Comparison of ENCODE assay signal across 19 cellular contexts in the genomic region with DNA sequence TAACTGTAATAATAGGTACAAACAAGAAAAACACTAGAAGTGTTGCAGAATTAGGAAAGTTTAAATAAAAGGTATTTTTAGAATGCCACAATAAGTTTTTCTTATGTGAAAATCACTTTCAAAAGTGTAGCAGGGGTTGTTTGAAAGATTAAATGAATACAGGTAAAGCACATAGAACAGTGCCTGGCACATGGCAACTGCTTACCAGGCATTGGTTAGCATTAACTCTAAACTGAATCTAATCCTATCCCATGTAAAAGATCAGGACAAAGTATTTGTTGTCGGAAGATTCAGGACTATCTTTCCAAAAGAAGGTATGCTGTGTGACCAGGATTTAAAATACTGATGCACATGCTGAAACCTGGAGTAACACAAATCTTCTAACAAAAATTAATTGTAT. TPM values are rescaled to one million over a fixed set of nuclear protein-coding genes. Genes with fewer than 3 reads are reported as not detected.
A peak's percentile ranks its signal among the peaks of the same experiment; 100 is the strongest.
DNase-seq lines count a peak whose midpoint lies in the region; ATAC-seq, FAIRE-seq and TF ChIP-seq lines count a peak whose summit lies in the region.
"Had no signal": no experiment of that assay in that cellular context is flagged by ENCODE, and none has a peak within 500 bp of the region (broad histone marks: within the 10 kb centered on the region; RNA-seq: fewer than 3 reads in every experiment).

No MANE protein-coding gene starts in this region.

- no peaks in the 10 kb centered on the region for H3K9me3 Mint-ChIP-seq in CD4-positive, alpha-beta memory T cell
- no peaks in the 10 kb centered on the region for H3K9me3 Mint-ChIP-seq in memory B cell

- peaks cover 71% of the 10 kb centered on the region for H3K79me2 ChIP-seq in GM23248 (ENCODE audit: insufficient read depth)

- H4K20me1 ChIP-seq in GM23248 (ENCODE audit: insufficient read depth), result no peaks in the 10 kb centered on the region

- no peak for TF ChIP-seq EP300 in A549 (IDR thresholded peaks at IDR 0.05)

- in situ Hi-C loops in GM23248 (cut with MboI), result no loop called here

- POLR2A ChIA-PET in A549 (lab: Yijun Ruan, JAX), result no interaction called here
- POLR2A ChIA-PET in CD4-positive, alpha-beta memory T cell (lab: Charles Lee; ENCODE audit: partially characterized antibody), result interaction anchor here (4.0 kb wide), 1 partner anchor 202 kb away, joined by 30 read pairs; no protein-coding TSS in a partner anchor

- peaks cover 40 to 65% (median 52%) of the 10 kb centered on the region in 4 donors for H3K4me1 Mint-ChIP-seq in CD4-positive, alpha-beta memory T cell
- H3K4me1 Mint-ChIP-seq in T-helper 17 cell (peaks cover 22% of the 10 kb centered on the region), memory B cell (peaks cover 21% of the 10 kb centered on the region)

- H2AFZ ChIP-seq in GM23248, result no peak overlapping the region

- intact Hi-C loops in CD4-positive, alpha-beta memory T cell (cut with micrococcal nuclease), result loop anchor here (5.0 to 10.0 kb wide), 2 partner anchors 94 to 1018 kb away; a partner anchor contains a TSS

- peaks cover 0 to 2% of the 10 kb centered on the region in 2 donors for H3K27me3 Mint-ChIP-seq in CD4-positive, alpha-beta memory T cell
- H3K27me3 Mint-ChIP-seq in T-helper 17 cell, result no peaks in the 10 kb centered on the region
- H3K27me3 Mint-ChIP-seq in memory B cell, result no peaks in the 10 kb centered on the region

- H3K9me3 ChIP-seq in A549 (no peaks in the 10 kb centered on the region), T-helper 17 cell (ENCODE audit: control insufficient read depth, low read length, poor library complexity, severe bottlenecking) (no peaks in the 10 kb centered on the region), GM23248 (ENCODE audit: low read depth) (no peaks in the 10 kb centered on the region)
- H3K9me3 ChIP-seq in CD4-positive, alpha-beta memory T cell (ENCODE audit: control insufficient read depth in 1 of 2, low read length in 2 of 2), result no peaks in the 10 kb centered on the region

- no peak for FAIRE-seq in A549 (lab: Jason Lieb, UNC)
- FAIRE-seq: RCC 7860 had no signal

- no peaks in the 10 kb centered on the region for H3K36me3 ChIP-seq in CD4-positive, alpha-beta memory T cell (ENCODE audit: insufficient read depth, low read length)
- no peaks in the 10 kb centered on the region for H3K36me3 ChIP-seq in GM23248 (ENCODE audit: low read depth)

- H3K9ac ChIP-seq in GM23248, result no peak overlapping the region
- H3K9ac ChIP-seq: BLaER1 treated with 17β-estradiol and CSF1 and Interleukin-3, amounts not matched to agents 10 nM and 100 nM had no signal

- no peaks in the 10 kb centered on the region for H3K27me3 ChIP-seq in CD4-positive, alpha-beta memory T cell (ENCODE audit: insufficient read depth, low read length)
- H3K27me3 ChIP-seq in GM23248 (replicated peaks; ENCODE audit: insufficient read depth), result no peaks in the 10 kb centered on the region
- H3K27me3 ChIP-seq: BLaER1 treated with 17β-estradiol and CSF1 and Interleukin-3, amounts not matched to agents 10 nM and 100 nM had no signal

- peaks cover 30% of the 10 kb centered on the region for H3F3A ChIP-seq in GM23248 (ENCODE audit: insufficient read depth)

- peaks cover 3 to 18% of the 10 kb centered on the region in 2 donors for H3K36me3 Mint-ChIP-seq in CD4-positive, alpha-beta memory T cell
- H3K36me3 Mint-ChIP-seq in T-helper 17 cell (ENCODE audit: low read depth) (no peaks in the 10 kb centered on the region), memory B cell (peaks cover 9% of the 10 kb centered on the region)

- H3K4me2 ChIP-seq in A549 (peak overlapping the region; percentile 76; the same call in 1 of the 3 replicates), GM23248 (ENCODE audit: unreplicated experiment) (no peak overlapping the region)

- CTCF ChIA-PET in A549 (lab: Yijun Ruan, JAX), result no interaction called here
- CTCF ChIA-PET in CD4-positive, alpha-beta memory T cell (lab: Charles Lee; ENCODE audit: partially characterized antibody), result no interaction called here

- no peaks in the 10 kb centered on the region for H3K9me2 ChIP-seq in GM23248 (ENCODE audit: insufficient read depth)

- TF ChIP-seq RAD21 in A549 (conservative IDR thresholded peaks at IDR 0.05 in 1 of 2, IDR thresholded peaks at IDR 0.05 in 1 of 2), result no peak

- TF ChIP-seq CTCF in A549 (IDR thresholded peaks at IDR 0.05), result no peak
- TF ChIP-seq CTCF in GM20000 (IDR thresholded peaks at IDR 0.05; ENCODE audit: extremely low read depth, missing control alignments), result no peak

- DNase-seq in A549 (ENCODE audit: low read depth in 1 of 2, low spot score in 1 of 2), result no peak
- DNase-seq in CD4-positive, alpha-beta memory T cell, result no peak
- no peak for DNase-seq in T-helper 17 cell
- DNase-seq in memory B cell (ENCODE audit: low spot score in 2 of 2), result no peak
- DNase-seq in T-helper 1 cell, result no peak
- no peak for DNase-seq in GM20000 (ENCODE audit: low spot score)
- no peak for DNase-seq in GM23248
- DNase-seq: COR-L47; GF-D8; GOT3; NCI-H1105; NCI-H2081; NCI-H2171 treated with DMSO at 0.1 percent for 48 hours; NCI-H446; NCI-H526 treated with DMSO at 0.1 percent for 48 hours; NK-92 treated with Interleukin-12 subunit alpha and Interleukin-12 subunit beta, amount 100 ng/mL, for 24 hours had no signal

- 90% methylated on average over 1 of the region's 1 CpG for WGBS in A549 (ENCODE audit: missing lambda C conversion rate)
- 100% methylated on average over 1 of the region's 1 CpG for whole genome bisulfite sequencing in GM23248 (ENCODE audit: low coverage in 1 of 2, low lambda C conversion rate in 2 of 2, missing lambda C conversion rate in 2 of 2), 2 experiments

- ATAC-seq in A549, result no peak
- no peak for ATAC-seq in T-helper 17 cell
- no peak for ATAC-seq in memory B cell (ENCODE audit: low read depth)
- ATAC-seq: Right ventricle myocardium inferior had no signal

- peak overlapping the region in 6 of 7 donors; percentile 10 to 76 (median 31) for H3K27ac Mint-ChIP-seq in CD4-positive, alpha-beta memory T cell
- peak overlapping the region; percentile 66 for H3K27ac Mint-ChIP-seq in T-helper 17 cell
- H3K27ac Mint-ChIP-seq in memory B cell, result peak overlapping the region; percentile 47

- peak overlapping the region in 1 of 8 donors; percentile 14 for H3K4me3 Mint-ChIP-seq in CD4-positive, alpha-beta memory T cell
- H3K4me3 Mint-ChIP-seq in T-helper 17 cell, result no peak overlapping the region
- H3K4me3 Mint-ChIP-seq in memory B cell, result no peak overlapping the region

- TF ChIP-seq POLR2A in A549 (IDR thresholded peaks at IDR 0.05; ENCODE audit: low read length), result no peak

- H3K4me3 ChIP-seq in A549, result no peak overlapping the region
- H3K4me3 ChIP-seq in CD4-positive, alpha-beta memory T cell (ENCODE audit: low read length in 2 of 2), result no peak overlapping the region
- H3K4me3 ChIP-seq in GM23248, result no peak overlapping the region
- H3K4me3 ChIP-seq: BLaER1 treated with 17β-estradiol and CSF1 and Interleukin-3, amounts not matched to agents 10 nM and 100 nM had no signal

- no peak overlapping the region for H3K27ac ChIP-seq in A549
- no peak overlapping the region for H3K27ac ChIP-seq in CD4-positive, alpha-beta memory T cell (ENCODE audit: low read depth, low read length)
- H3K27ac ChIP-seq in GM23248, result no peak overlapping the region
- H3K27ac ChIP-seq: BLaER1 treated with 17β-estradiol and CSF1 and Interleukin-3, amounts not matched to agents 10 nM and 100 nM had no signal

- peaks cover 48% of the 10 kb centered on the region for H3K4me1 ChIP-seq in A549
- H3K4me1 ChIP-seq in CD4-positive, alpha-beta memory T cell (ENCODE audit: insufficient read depth, low read length), result peaks cover 62% of the 10 kb centered on the region
- H3K4me1 ChIP-seq in GM23248 (ENCODE audit: insufficient read depth), result peaks cover 30% of the 10 kb centered on the region

TF ChIP-seq in A549, 52 proteins besides CTCF, POLR2A, EP300 and RAD21:
- no peak for TF ChIP-seq EHMT2 (IDR thresholded peaks at IDR 0.05; ENCODE audit: low read depth)
- TF ChIP-seq BHLHE40 (IDR thresholded peaks at IDR 0.05; ENCODE audit: low read depth, low read length), result no peak
- no peak for TF ChIP-seq FOSL2 (IDR thresholded peaks at IDR 0.05)
- no peak for TF ChIP-seq FOSL2 (CRISPR knock-in tag; IDR thresholded peaks at IDR 0.05)
- peak; percentile 64; the same call in 1 of the 2 replicates for TF ChIP-seq RFX5 (IDR thresholded peaks at IDR 0.05)

RNA-seq across cellular contexts. Expression of a gene that starts 3.3 kb away (rescaled TPM):
- polyA plus RNA-seq in A549 (2011; rRNA removed) (34.1 and 43.5 TPM in 2 replicates), A549 (2017; fragmentation: RNase III; extraction: RNeasy Plus Mini Kit Qiagen cat#74134 plus additional on column Dnase treatment) (16.5 to 18.4 TPM (median 17.5 TPM) in 3 replicates), GM23248 (2016; fragmentation: Nextera tagmentation; extraction: Ambion mirVana) (8.1 and 9.1 TPM in 2 replicates)
- 9.7 and 10.1 TPM in 2 replicates for polyA plus RNA-seq in A549 (2012; cell fraction: cytosol; rRNA removed)
- polyA plus RNA-seq in A549 (2012; cell fraction: nucleus; rRNA removed), result 5.2 and 10.0 TPM in 2 replicates
- polyA minus RNA-seq in A549 (2011; rRNA and poly(A)+ RNA removed), result 29.7 and 31.0 TPM in 2 replicates
- 100 to 1,000 TPM; 149 to 152 TPM for total RNA-seq in CD4-positive, alpha-beta memory T cell
- polyA plus RNA-seq in CD4-positive, alpha-beta memory T cell, result 1 to 10 TPM in 1 of 2 donors, under 1 TPM in 1; 0.56 to 5.1 TPM
- total RNA-seq in T-helper 17 cell, result 100 to 1,000 TPM in 1 of 2 donors, 10 to 100 TPM in 1; 96.0 to 103 TPM
- total RNA-seq in GM23248 (2014; rRNA removed; shearing (Covaris generic)), result 27.7 and 31.2 TPM in 2 replicates
